In the genomic region with DNA sequence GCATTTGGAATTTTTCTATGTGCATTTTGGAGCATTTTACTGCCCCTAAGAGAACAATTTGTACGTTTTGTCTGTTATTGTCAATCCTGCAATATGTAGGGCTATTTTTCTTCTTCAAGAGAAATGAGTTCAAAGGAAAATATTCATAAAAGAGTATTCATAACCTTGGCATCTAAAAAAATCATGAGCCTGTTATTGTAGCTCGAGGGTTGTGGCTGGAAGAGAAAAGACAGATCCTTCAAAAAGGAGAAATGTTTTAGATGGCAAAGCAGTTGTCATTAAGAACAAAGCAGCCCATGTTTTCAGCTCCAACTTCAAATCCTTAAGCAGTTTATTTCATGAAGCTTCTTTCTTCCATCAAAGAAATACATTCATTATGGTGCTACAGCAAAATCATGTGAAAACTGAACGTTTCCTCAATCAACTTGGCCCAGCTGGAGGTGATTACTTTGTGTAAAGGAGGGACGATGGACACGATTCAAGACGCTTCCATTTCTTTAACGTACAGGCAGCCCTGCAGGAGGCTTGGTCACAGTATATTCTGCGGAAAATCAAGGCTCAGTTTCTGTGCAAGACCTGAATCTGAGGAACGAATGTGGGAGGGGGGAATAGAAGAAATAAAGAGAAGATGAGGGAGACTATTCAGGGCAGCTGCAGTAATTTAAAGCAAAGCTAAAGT, we compare ENCODE assay signal across 8 cellular contexts. TPM values are rescaled to one million over a fixed set of nuclear protein-coding genes. Genes with fewer than 3 reads are reported as not detected.
A peak's percentile ranks its signal among the peaks of the same experiment; 100 is the strongest.
DNase-seq lines count a peak whose midpoint lies in the region; ATAC-seq and TF ChIP-seq lines count a peak whose summit lies in the region.

No MANE protein-coding gene starts in this region.

- TF ChIP-seq CTCF in brain (conservative IDR thresholded peaks at IDR 0.05) (no peak), GM13976 (IDR thresholded peaks at IDR 0.05; ENCODE audit: borderline replicate concordance, control extremely low read depth, extremely low read depth, insufficient read depth, missing control alignments) (no peak), Calu3 (IDR thresholded peaks at IDR 0.05; ENCODE audit: unreplicated experiment) (no peak)

- no peaks in the 10 kb centered on the region for H3K36me3 Mint-ChIP-seq in brain
- H3K36me3 Mint-ChIP-seq in Calu3 (ENCODE audit: insufficient read depth, unreplicated experiment) = no peaks in the 10 kb centered on the region

- in situ Hi-C loops in GM13976 (cut with MboI; ENCODE audit: low sequenced_read_pairs, unreplicated experiment) = no loop called here

- no peaks in the 10 kb centered on the region for H3K9me3 ChIP-seq in BLaER1 treated with 17β-estradiol and CSF1 and Interleukin-3, amounts not matched to agents 10 nM and 100 nM (replicated peaks in 1 of 11)

- H3K4me3 Mint-ChIP-seq in brain (peak overlapping the region in 4 of 5 experiments; percentile 40 to 60 (median 50)), Calu3 (ENCODE audit: low read depth, unreplicated experiment) (no peak overlapping the region)

- H3K27ac Mint-ChIP-seq in brain (peak overlapping the region in 4 of 5 experiments; percentile 21 to 87 (median 68)), Calu3 (ENCODE audit: unreplicated experiment) (no peak overlapping the region)

- no TSS peak for BruUV-seq in Calu3 (replicated peaks; lab: Mats Ljungman, UMichigan)

- peaks cover 14 to 45% (median 42%) of the 10 kb centered on the region in 10 experiments for H3K4me1 ChIP-seq in BLaER1 treated with 17β-estradiol and CSF1 and Interleukin-3, amounts not matched to agents 10 nM and 100 nM

- H3K4me1 Mint-ChIP-seq in brain = peaks cover 31% of the 10 kb centered on the region
- H3K4me1 Mint-ChIP-seq in Calu3 (ENCODE audit: low read depth, unreplicated experiment) = no peaks in the 10 kb centered on the region

- peak; percentile 25 for ATAC-seq in GM19438 (IDR thresholded peaks at IDR 0.05; ENCODE audit: low read depth, unreplicated experiment)
- ATAC-seq in HG03159 (IDR thresholded peaks at IDR 0.05; ENCODE audit: unreplicated experiment) = peak; percentile 33

- no peak for DNase-seq in DMS153 treated with DMSO at 0.1 percent for 48 hours (lab: John Stamatoyannopoulos, UW; ENCODE audit: unreplicated experiment)
- no peak for DNase-seq in GM13976 (ENCODE audit: low spot score)
- DNase-seq in GM03348 (ENCODE audit: low spot score) = no peak
- DNase-seq in Calu3 = no peak

- H3K9me3 Mint-ChIP-seq in brain (no peaks in the 10 kb centered on the region), Calu3 (ENCODE audit: low read depth, unreplicated experiment) (no peaks in the 10 kb centered on the region)

- no peak overlapping the region for H3K4me3 ChIP-seq in BLaER1 treated with 17β-estradiol and CSF1 and Interleukin-3, amounts not matched to agents 10 nM and 100 nM

- no peaks in the 10 kb centered on the region for H3K36me3 ChIP-seq in BLaER1 treated with 17β-estradiol and CSF1 and Interleukin-3, amounts not matched to agents 10 nM and 100 nM

- intact Hi-C loops in Calu3 (cut with micrococcal nuclease; ENCODE audit: unreplicated experiment) = no loop called here

- H3K27me3 Mint-ChIP-seq in brain (peaks cover 4% of the 10 kb centered on the region), Calu3 (ENCODE audit: unreplicated experiment) (no peaks in the 10 kb centered on the region)

- H4K20me1 ChIP-seq in BLaER1 treated with 17β-estradiol and CSF1 and Interleukin-3, amounts not matched to agents 10 nM and 100 nM = no peaks in the 10 kb centered on the region

- CTCF ChIA-PET in Calu3 (lab: Charles Lee) = no interaction called here

- H3K27ac ChIP-seq in BLaER1 treated with 17β-estradiol and CSF1 and Interleukin-3, amounts not matched to agents 10 nM and 100 nM = no peak overlapping the region

- 0 out of 22 replicates have a peak, but pooled peaks cover 0 to 6% (median 0%) of the 10 kb centered on the region in 11 experiments for H3K27me3 ChIP-seq in BLaER1 treated with 17β-estradiol and CSF1 and Interleukin-3, amounts not matched to agents 10 nM and 100 nM

- H3K4me2 ChIP-seq in BLaER1 treated with 17β-estradiol and CSF1 and Interleukin-3, amounts not matched to agents 10 nM and 100 nM = peak overlapping the region in 7 of 11 experiments; percentile 13 to 52 (median 41); a peak in 10 of 22 replicates

- no peak overlapping the region for H3K9ac ChIP-seq in BLaER1 treated with 17β-estradiol and CSF1 and Interleukin-3, amounts not matched to agents 10 nM and 100 nM

RNA-seq across cellular contexts. Expression of a gene that starts 31.4 kb away (rescaled TPM):
- polyA plus RNA-seq in brain (ENCODE audit: insufficient read depth, low read depth, low replicate concordance) = 74.2 TPM
- 7.4 and 8.9 TPM in 2 replicates for total RNA-seq in Calu3 (2022)

RNA-seq across cellular contexts. Expression of a gene that starts 51.2 kb away (rescaled TPM):
- polyA plus RNA-seq in brain (ENCODE audit: insufficient read depth, low read depth, low replicate concordance) = 10.8 TPM
- total RNA-seq in Calu3 (2022) = 24.8 and 33.4 TPM in 2 replicates
